Comparison of ENCODE assay signal across 21 cellular contexts in the genomic region with DNA sequence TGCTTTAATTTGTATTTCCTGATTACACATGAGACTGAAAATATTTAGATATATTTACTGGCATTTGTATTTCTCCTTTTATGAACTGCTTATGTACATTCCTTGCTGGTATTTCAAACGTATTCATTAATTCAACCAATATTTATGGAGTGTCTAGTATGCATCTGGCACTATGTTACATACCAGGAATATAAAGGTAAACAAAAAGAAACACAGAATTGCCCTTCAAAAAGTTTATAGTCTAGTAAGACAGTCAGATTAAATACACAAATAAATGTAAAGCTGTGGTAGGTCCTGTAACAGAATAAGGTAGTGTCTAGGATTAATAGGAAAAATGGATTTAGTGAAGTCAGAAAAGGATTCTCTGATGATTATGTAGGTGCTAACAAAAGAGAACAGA.
DNase-seq lines count a peak whose midpoint lies in the region; ATAC-seq and TF ChIP-seq lines count a peak whose summit lies in the region.
"Had no signal": no experiment of that assay in that cellular context is flagged by ENCODE, and none has a peak within 500 bp of the region (broad histone marks: within the 10 kb centered on the region; RNA-seq: fewer than 3 reads in every experiment).

No MANE protein-coding gene starts in this region.

- TF ChIP-seq POLR2A in spleen (IDR thresholded peaks at IDR 0.05): no peak

- H3K4me3 Mint-ChIP-seq in CD8-positive, alpha-beta T cell: no peak overlapping the region
- H3K4me3 Mint-ChIP-seq in GM23338 (no peak overlapping the region), chondrocyte (ENCODE audit: unreplicated experiment) (no peak overlapping the region)
- no peak overlapping the region for H3K4me3 Mint-ChIP-seq in natural killer cell treated with Interleukin-12 subunit alpha and Interleukin-12 subunit beta and Interleukin-15 and Interleukin-18, amount 100 ng/mL, for 72 hours
- H3K4me3 Mint-ChIP-seq: activated CD4-positive, alpha-beta T cell treated with anti-CD3 and anti-CD28 coated beads for 36 hours had no signal

- H2AFZ ChIP-seq in GM23338 (no peak overlapping the region), MM.1S (ENCODE audit: low read length) (no peak overlapping the region)

- peaks cover 10% of the 10 kb centered on the region for H3K9me3 Mint-ChIP-seq in CD8-positive, alpha-beta T cell
- peaks cover 4% of the 10 kb centered on the region; the same call in 2 of the 3 replicates for H3K9me3 Mint-ChIP-seq in GM23338
- H3K9me3 Mint-ChIP-seq in chondrocyte (ENCODE audit: low read depth): peaks cover 10% of the 10 kb centered on the region
- peaks cover 3% of the 10 kb centered on the region for H3K9me3 Mint-ChIP-seq in natural killer cell treated with Interleukin-12 subunit alpha and Interleukin-12 subunit beta and Interleukin-15 and Interleukin-18, amount 100 ng/mL, for 72 hours

- peak overlapping the region; percentile 15 for H3K27ac Mint-ChIP-seq in CD8-positive, alpha-beta T cell
- H3K27ac Mint-ChIP-seq in GM23338 (peak overlapping the region; percentile 58; the same call in 1 of the 2 replicates), chondrocyte (ENCODE audit: unreplicated experiment) (peak overlapping the region; percentile 58)
- peak overlapping the region; percentile 22 to 53 for H3K27ac Mint-ChIP-seq in natural killer cell treated with Interleukin-12 subunit alpha and Interleukin-12 subunit beta and Interleukin-15 and Interleukin-18, amount 100 ng/mL, for 72 hours
- H3K27ac Mint-ChIP-seq: activated CD4-positive, alpha-beta T cell treated with anti-CD3 and anti-CD28 coated beads for 36 hours had no signal

- intact Hi-C loops in CD8-positive, alpha-beta T cell (cut with DNase I, micrococcal nuclease): no loop called here
- intact Hi-C loops in spleen (cut with DNase I; ENCODE audit: low total_unique reads): no loop called here

- H3K79me2 ChIP-seq in GM23338 (replicated peaks; ENCODE audit: insufficient read depth): peaks cover 66% of the 10 kb centered on the region
- H3K79me2 ChIP-seq in MM.1S (ENCODE audit: low read length): peaks cover 72% of the 10 kb centered on the region

- H3K36me3 Mint-ChIP-seq in CD8-positive, alpha-beta T cell: peaks cover 40% of the 10 kb centered on the region
- H3K36me3 Mint-ChIP-seq in GM23338 (ENCODE audit: low read depth) (peaks cover 30% of the 10 kb centered on the region), chondrocyte (ENCODE audit: low read depth) (peaks cover 21% of the 10 kb centered on the region)
- peaks cover 29% of the 10 kb centered on the region for H3K36me3 Mint-ChIP-seq in natural killer cell treated with Interleukin-12 subunit alpha and Interleukin-12 subunit beta and Interleukin-15 and Interleukin-18, amount 100 ng/mL, for 72 hours

- H3K36me3 ChIP-seq in CD8-positive, alpha-beta T cell (ENCODE audit: insufficient read depth, low read length): peaks cover 7% of the 10 kb centered on the region
- H3K36me3 ChIP-seq in GM23338 (ENCODE audit: insufficient read depth) (0 out of 2 replicates have a peak, but pooled peaks cover 3% of the 10 kb centered on the region), MM.1S (replicated peaks; ENCODE audit: insufficient read depth, low read length) (peaks cover 6% of the 10 kb centered on the region; the same call in 1 of the 2 replicates), spleen (peaks cover 2 to 35% (median 23%) of the 10 kb centered on the region in 6 donors)

- peaks cover 17% of the 10 kb centered on the region for H3K4me1 ChIP-seq in CD8-positive, alpha-beta T cell (ENCODE audit: insufficient read depth, low read length)
- H3K4me1 ChIP-seq in GM23338 (ENCODE audit: insufficient read depth): peaks cover 42% of the 10 kb centered on the region
- no peaks in the 10 kb centered on the region for H3K4me1 ChIP-seq in MM.1S (ENCODE audit: low read length)
- peaks cover 4 to 58% (median 23%) of the 10 kb centered on the region in 6 donors for H3K4me1 ChIP-seq in spleen

- H3K9me3 ChIP-seq in CD8-positive, alpha-beta T cell (ENCODE audit: low read length): no peaks in the 10 kb centered on the region
- H3K9me3 ChIP-seq in MM.1S (replicated peaks; ENCODE audit: insufficient read depth, low read length) (no peaks in the 10 kb centered on the region), spleen (peaks cover 0 to 19% (median 13%) of the 10 kb centered on the region in 8 donors)
- H3K9me3 ChIP-seq: Peyer's patch, psoas muscle had no signal

- H3K27ac ChIP-seq in CD8-positive, alpha-beta T cell (ENCODE audit: low read depth, low read length): no peak overlapping the region
- H3K27ac ChIP-seq in GM23338 (ENCODE audit: low read depth) (no peak overlapping the region), MM.1S (ENCODE audit: low read length) (no peak overlapping the region), spleen (peak overlapping the region in 4 of 8 donors; percentile 14 to 60 (median 36))
- H3K27ac ChIP-seq: esophagus squamous epithelium, HL-60, Peyer's patch, psoas muscle had no signal

- no peak for ATAC-seq in CD8-positive, alpha-beta T cell
- no peak for ATAC-seq in GM23338
- ATAC-seq in natural killer cell treated with Interleukin-12 subunit alpha and Interleukin-12 subunit beta and Interleukin-15 and Interleukin-18, amount 100 ng/mL, for 72 hours: no peak
- ATAC-seq: activated CD4-positive, alpha-beta T cell treated with anti-CD3 and anti-CD28 coated beads for 36 hours; HepG2; left lung; psoas muscle had no signal

- 63 to 90% (median 82%) methylated on average over 1 of the region's 1 CpG for WGBS in spleen, 5 donors

- no peak for TF ChIP-seq CTCF in CD8-positive, alpha-beta T cell (IDR thresholded peaks at IDR 0.05)
- TF ChIP-seq CTCF in GM23338 (conservative IDR thresholded peaks at IDR 0.05; ENCODE audit: low read depth in 2 of 2) (no peak), chondrocyte (IDR thresholded peaks at IDR 0.05) (no peak), MM.1S (IDR thresholded peaks at IDR 0.05; ENCODE audit: low read length) (no peak), spleen (IDR thresholded peaks at IDR 0.05 in 8 of 11, conservative IDR thresholded peaks at IDR 0.05 in 3 of 11) (no peak)

- H4K20me1 ChIP-seq in GM23338 (replicated peaks; ENCODE audit: insufficient read depth) (no peaks in the 10 kb centered on the region), MM.1S (ENCODE audit: insufficient read depth, low read length) (no peaks in the 10 kb centered on the region)

- no peak overlapping the region for H3K4me3 ChIP-seq in CD8-positive, alpha-beta T cell (ENCODE audit: low read depth, low read length)
- H3K4me3 ChIP-seq in GM23338 (no peak overlapping the region), MM.1S (ENCODE audit: low read length) (no peak overlapping the region), spleen (no peak overlapping the region)
- H3K4me3 ChIP-seq: esophagus squamous epithelium, left lung, Peyer's patch, psoas muscle, tibial nerve had no signal

- CTCF ChIA-PET in CD8-positive, alpha-beta T cell (lab: Charles Lee): no interaction called here

- no peak overlapping the region for H3K9ac ChIP-seq in MM.1S (ENCODE audit: low read length)

- no peak for DNase-seq in CD8-positive, alpha-beta T cell
- DNase-seq in GM23338 (ENCODE audit: low spot score): no peak
- no peak for DNase-seq in chondrocyte (ENCODE audit: low spot score)
- no peak for DNase-seq in natural killer cell treated with Interleukin-12 subunit alpha and Interleukin-12 subunit beta and Interleukin-15 and Interleukin-18, amount 100 ng/mL, for 72 hours (ENCODE audit: low spot score)
- no peak for DNase-seq in MM.1S
- DNase-seq in hippocampal formation (lab: John Stamatoyannopoulos, UW): no peak
- DNase-seq in spleen: no peak
- DNase-seq: activated CD4-positive, alpha-beta T cell treated with anti-CD3 and anti-CD28 coated beads for 36 hours; effector CD8-positive, alpha-beta T cell; esophagus squamous epithelium; GDM1; left lung; midbrain; NCI-H1092 treated with DMSO at 0.1 percent for 48 hours; NCI-H187 treated with DMSO at 0.1 percent for 48 hours; NCI-H526; Peyer's patch; psoas muscle had no signal

- no peaks in the 10 kb centered on the region for H3F3A ChIP-seq in GM23338 (replicated peaks; ENCODE audit: low read depth)
- H3F3A ChIP-seq in MM.1S (ENCODE audit: insufficient read depth, low read length): no peaks in the 10 kb centered on the region

- POLR2A ChIA-PET in CD8-positive, alpha-beta T cell (lab: Charles Lee): no interaction called here

- H3K27me3 Mint-ChIP-seq in CD8-positive, alpha-beta T cell (ENCODE audit: low read depth): no peaks in the 10 kb centered on the region
- H3K27me3 Mint-ChIP-seq in GM23338 (ENCODE audit: insufficient read depth, low read depth, poor library complexity) (no peaks in the 10 kb centered on the region), chondrocyte (ENCODE audit: low read depth) (no peaks in the 10 kb centered on the region)
- no peaks in the 10 kb centered on the region for H3K27me3 Mint-ChIP-seq in natural killer cell treated with Interleukin-12 subunit alpha and Interleukin-12 subunit beta and Interleukin-15 and Interleukin-18, amount 100 ng/mL, for 72 hours
- H3K27me3 Mint-ChIP-seq: activated CD4-positive, alpha-beta T cell treated with anti-CD3 and anti-CD28 coated beads for 36 hours had no signal

- peaks cover 56% of the 10 kb centered on the region for H3K4me1 Mint-ChIP-seq in CD8-positive, alpha-beta T cell (ENCODE audit: low read depth)
- H3K4me1 Mint-ChIP-seq in GM23338 (peaks cover 36% of the 10 kb centered on the region), chondrocyte (ENCODE audit: low read depth) (peaks cover 40% of the 10 kb centered on the region)
- peaks cover 38 to 59% of the 10 kb centered on the region in 2 donors for H3K4me1 Mint-ChIP-seq in natural killer cell treated with Interleukin-12 subunit alpha and Interleukin-12 subunit beta and Interleukin-15 and Interleukin-18, amount 100 ng/mL, for 72 hours (ENCODE audit: low read depth in 2 of 2)

- no peak overlapping the region for H3K4me2 ChIP-seq in GM23338
- no peak overlapping the region for H3K4me2 ChIP-seq in MM.1S (ENCODE audit: low read depth, low read length)

- H3K9me2 ChIP-seq in GM23338 (ENCODE audit: insufficient read depth) (no peaks in the 10 kb centered on the region), MM.1S (replicated peaks; ENCODE audit: insufficient read depth, low read length) (no peaks in the 10 kb centered on the region)

- H3K27me3 ChIP-seq in CD8-positive, alpha-beta T cell (ENCODE audit: insufficient read depth, low read length): no peaks in the 10 kb centered on the region
- no peaks in the 10 kb centered on the region for H3K27me3 ChIP-seq in GM23338 (ENCODE audit: insufficient read depth)
- no peaks in the 10 kb centered on the region for H3K27me3 ChIP-seq in MM.1S (replicated peaks; ENCODE audit: insufficient read depth, low read length)
- no peaks in the 10 kb centered on the region for H3K27me3 ChIP-seq in spleen (replicated peaks in 1 of 7)
- H3K27me3 ChIP-seq: esophagus squamous epithelium, left lung, Peyer's patch, tibial nerve had no signal

TF ChIP-seq in GM23338, 12 proteins besides CTCF, POLR2A, EP300 and RAD21 (continues in another document):
- TF ChIP-seq JUNB (IDR thresholded peaks at IDR 0.05; ENCODE audit: unreplicated experiment) (no peak), ZNF114 (CRISPR knock-in tag; IDR thresholded peaks at IDR 0.05) (no peak), CREB1 (CRISPR knock-in tag; IDR thresholded peaks at IDR 0.05; ENCODE audit: low read depth) (no peak)
